In the genomic region with DNA sequence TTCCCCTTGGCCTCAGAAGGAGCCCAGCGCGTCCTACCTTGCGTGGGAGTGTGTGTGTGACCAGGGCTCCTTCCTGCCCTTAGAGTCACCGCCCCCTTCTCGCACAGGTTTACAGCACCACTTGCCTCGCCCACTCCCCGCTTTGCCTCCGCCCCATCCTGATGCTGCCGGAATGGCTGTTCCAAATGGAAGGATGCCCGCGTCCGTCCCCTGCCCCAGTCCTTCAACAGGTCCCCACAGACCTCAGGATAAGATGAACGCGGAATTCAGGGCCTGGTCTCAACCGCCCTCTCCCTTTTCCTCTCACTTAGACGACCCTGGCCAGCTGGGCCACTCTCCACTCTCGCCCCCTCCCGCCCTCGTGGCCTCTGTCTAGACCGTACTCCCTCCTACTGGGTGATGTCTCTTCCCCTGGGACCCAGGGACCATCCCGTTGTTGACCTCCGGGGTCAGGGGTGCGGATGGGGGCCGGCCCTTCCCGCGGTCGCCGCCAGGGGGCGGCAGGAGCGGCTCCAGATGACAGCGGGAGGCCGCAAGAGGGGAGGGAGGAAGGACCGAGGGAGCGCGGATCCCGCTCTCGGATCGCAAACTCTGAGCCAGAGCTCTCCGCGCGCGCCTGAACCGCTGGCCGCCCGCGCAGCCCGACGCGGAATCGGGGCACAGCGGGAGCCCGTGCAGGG, we compare ENCODE assay signal across 8 cellular contexts. TPM values are rescaled to one million over a fixed set of nuclear protein-coding genes. Genes with fewer than 3 reads are reported as not detected.
DNase-seq lines count a peak whose midpoint lies in the region; ATAC-seq and TF ChIP-seq lines count a peak whose summit lies in the region.

Gene THSD4 (plus strand): TSS at position 585 of the 680 bp plus-strand sequence.

- TF ChIP-seq CTCF in endothelial cell (IDR thresholded peaks at IDR 0.05; ENCODE audit: unreplicated experiment) (peak; percentile 99), mesothelial cell of epicardium (IDR thresholded peaks at IDR 0.05; ENCODE audit: unreplicated experiment) (peak; percentile 96)

- peaks cover 23% of the 10 kb centered on the region for H3K4me1 Mint-ChIP-seq in endothelial cell (ENCODE audit: unreplicated experiment)
- H3K4me1 Mint-ChIP-seq in mesothelial cell of epicardium = peaks cover 54% of the 10 kb centered on the region

- H3K27me3 Mint-ChIP-seq in endothelial cell (ENCODE audit: unreplicated experiment) (peaks cover 12% of the 10 kb centered on the region), mesothelial cell of epicardium (ENCODE audit: low read depth) (peaks cover 24% of the 10 kb centered on the region)

- H3K36me3 Mint-ChIP-seq in endothelial cell (ENCODE audit: low read depth, unreplicated experiment) (no peaks in the 10 kb centered on the region), mesothelial cell of epicardium (no peaks in the 10 kb centered on the region)

- DNase-seq in NCI-H345 (lab: John Stamatoyannopoulos, UW) (peak; percentile 49), endothelial cell (ENCODE audit: low spot score) (peak; percentile 81), mesothelial cell of epicardium (ENCODE audit: low spot score in 2 of 2, unreplicated experiment in 2 of 2) (peak; percentile 70 to 81)
- peak; percentile 79 for DNase-seq in activated CD8-positive, alpha-beta memory T cell treated with anti-CD3 and anti-CD28 coated beads for 24 hours
- peak; percentile 81 for DNase-seq in stimulated activated CD8-positive, alpha-beta memory T cell treated with anti-CD3 and anti-CD28 coated beads, Interleukin-4, amount 100 ng/mL, for 48 hours

- no peak within 1 kb of the TSS for H3K27ac Mint-ChIP-seq in endothelial cell (ENCODE audit: unreplicated experiment)
- H3K27ac Mint-ChIP-seq in mesothelial cell of epicardium = peak within 1 kb of the TSS; percentile 80

- no peaks in the 10 kb centered on the region for H3K9me3 Mint-ChIP-seq in endothelial cell (ENCODE audit: unreplicated experiment)
- H3K9me3 Mint-ChIP-seq in mesothelial cell of epicardium = no peaks in the 10 kb centered on the region

- H3K4me3 Mint-ChIP-seq in endothelial cell (ENCODE audit: unreplicated experiment) (peak within 1 kb of the TSS; percentile 91), mesothelial cell of epicardium (peak within 1 kb of the TSS; percentile 87)

- peak; percentile 84 for ATAC-seq in GM18498 (IDR thresholded peaks at IDR 0.05; ENCODE audit: unreplicated experiment)
- ATAC-seq in HG02943 (IDR thresholded peaks at IDR 0.05; ENCODE audit: low read depth, unreplicated experiment) = peak; percentile 59
- no peak for ATAC-seq in GM21717 (IDR thresholded peaks at IDR 0.05; ENCODE audit: unreplicated experiment)

RNA-seq across cellular contexts. Expression of gene THSD4, which starts in this region (rescaled TPM):
- total RNA-seq in endothelial cell (ENCODE audit: unreplicated experiment) (0.92 TPM), mesothelial cell of epicardium (82.0 to 93.9 TPM (median 83.4 TPM) in 3 replicates)

Comparison
In these comparisons a context has a peak if more than half of its experiments do, and no peak if none do; other contexts are left out.
1. RNA of gene THSD4 (total RNA-seq): 82.0 to 93.9 TPM in mesothelial cell of epicardium; 0.92 TPM in endothelial cell (single experiment); every median in the first group is over 10 times any median in the second.
2. Peak in DNase-seq in endothelial cell; RNA of the gene not detected or under 1 TPM.
3. Peak in every context shown above with its lines, with median percentiles within 50 percentile points of each other: DNase-seq.